ENCODE assay signal across 14 cellular contexts in the genomic region with DNA sequence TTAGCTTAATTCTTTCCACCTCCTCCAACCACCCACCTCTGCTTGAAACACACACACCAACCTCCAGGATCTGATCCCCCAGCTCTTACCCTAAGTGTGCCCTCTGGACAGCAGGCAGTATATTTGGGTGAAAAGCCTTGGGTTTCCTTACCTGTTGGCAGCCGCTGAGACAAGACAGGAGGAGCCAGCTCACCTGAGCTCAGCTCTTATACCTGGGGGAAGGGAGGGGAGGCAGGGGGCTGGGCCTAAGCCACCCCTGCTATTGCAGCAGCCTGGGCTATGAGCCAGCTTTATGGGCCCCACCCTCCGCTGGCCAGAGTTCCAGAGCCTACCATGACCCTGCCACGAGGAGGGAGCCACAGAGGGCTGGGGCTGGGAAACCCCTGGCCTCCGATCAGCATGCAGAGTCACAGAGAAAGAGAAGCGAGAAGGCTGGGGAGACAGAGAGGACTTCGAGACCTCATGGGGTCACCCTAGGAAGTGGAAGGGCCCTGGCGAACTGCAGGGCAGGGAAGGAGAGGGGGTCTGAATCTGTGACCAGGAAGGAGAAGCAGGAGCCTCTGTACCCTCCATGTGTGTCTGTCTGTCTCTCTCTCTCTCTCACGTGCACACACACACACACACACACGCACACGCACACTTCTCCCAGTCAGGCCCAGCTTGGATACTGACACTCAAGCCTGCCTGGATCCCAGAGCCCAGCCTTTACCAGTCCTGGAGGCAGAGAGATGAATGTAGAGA. TPM values are rescaled to one million over a fixed set of nuclear protein-coding genes. Genes with fewer than 3 reads are reported as not detected.
A peak's percentile ranks its signal among the peaks of the same experiment; 100 is the strongest.
DNase-seq lines count a peak whose midpoint lies in the region; ATAC-seq and TF ChIP-seq lines count a peak whose summit lies in the region.
"Had no signal": no experiment of that assay in that cellular context is flagged by ENCODE, and none has a peak within 500 bp of the region (broad histone marks: within the 10 kb centered on the region; RNA-seq: fewer than 3 reads in every experiment).

A gene (minus strand): TSS at position 182 of the 741 bp plus-strand sequence. CDS start 467 bp downstream, outside the sequence.

- no peak within 1 kb of the TSS for H3K4me3 Mint-ChIP-seq in chondrocyte (ENCODE audit: unreplicated experiment)

- H3K4me2 ChIP-seq in SK-N-SH = no peak within 1 kb of the TSS
- H3K4me2 ChIP-seq: A549 had no signal

- H3K27ac ChIP-seq in SK-N-SH (ENCODE audit: low read depth in 2 of 2, low read length in 1 of 2) (no peak within 1 kb of the TSS), right lobe of liver (peak within 1 kb of the TSS; percentile 22 to 60 (median 58)), suprapubic skin (peak within 1 kb of the TSS; percentile 88)

- no peaks in the 10 kb centered on the region for H3K36me3 ChIP-seq in SK-N-SH (replicated peaks in 1 of 2; ENCODE audit: control insufficient read depth in 1 of 2, insufficient read depth in 2 of 2, low read length in 1 of 2)
- no peaks in the 10 kb centered on the region for H3K36me3 ChIP-seq in right lobe of liver
- no peaks in the 10 kb centered on the region for H3K36me3 ChIP-seq in suprapubic skin

- CTCF ChIA-PET in SK-N-SH (lab: Yijun Ruan, JAX) = interaction anchor here (0.6 to 8.0 kb wide), 8 partner anchors 12 to 265 kb away, joined by 3 to 100 read pairs (median 14); a partner anchor contains a TSS

- H4K20me1 ChIP-seq in SK-N-SH (ENCODE audit: insufficient read depth) = no peaks in the 10 kb centered on the region

- H3K4me3 ChIP-seq in SK-N-SH (ENCODE audit: low read depth in 2 of 2, low read length in 1 of 2) (no peak within 1 kb of the TSS), right lobe of liver (no peak within 1 kb of the TSS), suprapubic skin (peak within 1 kb of the TSS; percentile 41)
- H3K4me3 ChIP-seq: A549 had no signal

- H3K27me3 ChIP-seq in SK-N-SH (ENCODE audit: insufficient read depth) = no peaks in the 10 kb centered on the region
- no peaks in the 10 kb centered on the region for H3K27me3 ChIP-seq in right lobe of liver
- no peaks in the 10 kb centered on the region for H3K27me3 ChIP-seq in suprapubic skin

- peak within 1 kb of the TSS; percentile 57 for H3K27ac Mint-ChIP-seq in chondrocyte (ENCODE audit: unreplicated experiment)

- no peak for TF ChIP-seq POLR2A in right lobe of liver (IDR thresholded peaks at IDR 0.05)
- no peak for TF ChIP-seq POLR2A in suprapubic skin (IDR thresholded peaks at IDR 0.05)

- peak within 1 kb of the TSS; percentile 61; the same call in 1 of the 2 replicates for H2AFZ ChIP-seq in SK-N-SH (ENCODE audit: low read depth)

- no peak for TF ChIP-seq CTCF in SK-N-SH (IDR thresholded peaks at IDR 0.05)
- TF ChIP-seq CTCF in chondrocyte (IDR thresholded peaks at IDR 0.05) = no peak
- no peak for TF ChIP-seq CTCF in right lobe of liver (IDR thresholded peaks at IDR 0.05)
- TF ChIP-seq CTCF in suprapubic skin (IDR thresholded peaks at IDR 0.05) = no peak

- no peaks in the 10 kb centered on the region for H3K27me3 Mint-ChIP-seq in chondrocyte (ENCODE audit: low read depth)
- H3K27me3 Mint-ChIP-seq: naive B cell had no signal

- H3K4me1 ChIP-seq in SK-N-SH (ENCODE audit: control insufficient read depth in 1 of 2, insufficient read depth in 2 of 2, low read depth in 1 of 2, low read length in 1 of 2) (peaks cover 0 to 4% of the 10 kb centered on the region in 2 experiments; a peak in 1 of 4 replicates), right lobe of liver (peaks cover 0 to 27% (median 10%) of the 10 kb centered on the region in 4 donors), suprapubic skin (peaks cover 55% of the 10 kb centered on the region)

- H3K9ac ChIP-seq in SK-N-SH = no peak within 1 kb of the TSS

- POLR2A ChIA-PET in SK-N-SH (lab: Yijun Ruan, JAX) = interaction anchor here (0.5 kb wide), 1 partner anchor 18 kb away, joined by 3 read pairs; a partner anchor contains a TSS

- ATAC-seq in SK-N-SH treated with all-trans-retinoic acid at 6 μM for 48 hours (no peak), right lobe of liver (peak; percentile 77 to 81 (median 79)), GM18517 (IDR thresholded peaks at IDR 0.05; ENCODE audit: unreplicated experiment) (no peak), GM19023 (IDR thresholded peaks at IDR 0.05; ENCODE audit: unreplicated experiment) (no peak)
- ATAC-seq: A549 had no signal

- TF ChIP-seq RAD21 in SK-N-SH (IDR thresholded peaks at IDR 0.05; ENCODE audit: low read length) = no peak

- no peaks in the 10 kb centered on the region for H3F3A ChIP-seq in SK-N-SH (replicated peaks; ENCODE audit: insufficient read depth)

- H3K9me3 Mint-ChIP-seq in chondrocyte (ENCODE audit: low read depth) = no peaks in the 10 kb centered on the region

- H3K9me2 ChIP-seq in SK-N-SH = no peaks in the 10 kb centered on the region

- H3K79me2 ChIP-seq in SK-N-SH (ENCODE audit: insufficient read depth) = peaks cover 15% of the 10 kb centered on the region; the same call in 1 of the 2 replicates

- no peak for TF ChIP-seq EP300 in SK-N-SH (IDR thresholded peaks at IDR 0.05; ENCODE audit: borderline replicate concordance in 1 of 2, low read depth in 1 of 2, low read length in 1 of 2)
- no peak for TF ChIP-seq EP300 in suprapubic skin (IDR thresholded peaks at IDR 0.05)

- H3K36me3 Mint-ChIP-seq in chondrocyte (ENCODE audit: low read depth) = peaks cover 10% of the 10 kb centered on the region
- H3K36me3 Mint-ChIP-seq: naive B cell had no signal

- WGBS in SK-N-SH (ENCODE audit: low lambda C conversion rate) = 93% methylated on average over 10 of the region's 10 CpGs
- 8% methylated on average over 2 of the region's 10 CpGs for WGBS in right lobe of liver (ENCODE audit: insufficient coverage, low coverage, low lambda C conversion rate, missing lambda C conversion rate)
- 37% methylated on average over 10 of the region's 10 CpGs for WGBS in suprapubic skin

- peaks cover 21% of the 10 kb centered on the region for H3K4me1 Mint-ChIP-seq in chondrocyte (ENCODE audit: low read depth)

- no peak for DNase-seq in SK-N-SH
- no peak for DNase-seq in chondrocyte (ENCODE audit: low spot score)
- peak; percentile 88 to 91 (median 90) for DNase-seq in right lobe of liver
- DNase-seq in suprapubic skin (ENCODE audit: low spot score in 2 of 2) = peak in 1 of 2 donors; percentile 86
- DNase-seq in NCI-H2227 (lab: John Stamatoyannopoulos, UW; ENCODE audit: unreplicated experiment) = no peak
- DNase-seq: activated effector memory CD4-positive, alpha-beta T cell treated with Interleukin-2 at 50 U/mL for 16 hours; naive B cell; NCI-H1694 had no signal

- intact Hi-C loops in right lobe of liver (cut with DNase I) = no loop called here

- no peaks in the 10 kb centered on the region for H3K9me3 ChIP-seq in SK-N-SH
- H3K9me3 ChIP-seq in right lobe of liver = no peaks in the 10 kb centered on the region
- H3K9me3 ChIP-seq in suprapubic skin = no peaks in the 10 kb centered on the region
- H3K9me3 ChIP-seq: A549 had no signal

TF ChIP-seq in SK-N-SH, 30 proteins besides CTCF, POLR2A, EP300 and RAD21:
- no peak for TF ChIP-seq CHD2 (IDR thresholded peaks at IDR 0.05; ENCODE audit: low read length, partially characterized antibody)
- no peak for TF ChIP-seq JUND (IDR thresholded peaks at IDR 0.05)
- TF ChIP-seq RXRA (IDR thresholded peaks at IDR 0.05; ENCODE audit: borderline replicate concordance, low read depth) = no peak
- no peak for TF ChIP-seq MXI1 (IDR thresholded peaks at IDR 0.05; ENCODE audit: low read depth, low read length)

TF ChIP-seq in SK-N-SH treated with all-trans-retinoic acid at 6 μM for 48 hours, 23 proteins besides CTCF, POLR2A, EP300 and RAD21:
- no peak for TF ChIP-seq ZC3H10 (CRISPR knock-in tag; IDR thresholded peaks at IDR 0.05)
- TF ChIP-seq CSDC2 (CRISPR knock-in tag; IDR thresholded peaks at IDR 0.05) = no peak
- no peak for TF ChIP-seq TOX (CRISPR knock-in tag; IDR thresholded peaks at IDR 0.05; ENCODE audit: borderline replicate concordance)

RNA-seq across cellular contexts. Expression of the gene that starts here (rescaled TPM):
- 0.15 TPM in 1 of 2 replicates, not detected in the other for polyA plus RNA-seq in SK-N-SH (2012; rRNA removed)
- 0.07 TPM in 1 of 2 replicates, not detected in the other for polyA plus RNA-seq in SK-N-SH (2012; cell fraction: cytosol; rRNA removed)
- 0.39 TPM in 1 of 2 replicates, not detected in the other for polyA plus RNA-seq in SK-N-SH (2012; cell fraction: nucleus; rRNA removed)
- total RNA-seq in chondrocyte (not detected in 3 replicates), right lobe of liver (10 to 100 TPM in 2 of 6 experiments, 1 to 10 TPM in 4; 1.8 to 14.0 (median 5.2) TPM), suprapubic skin (100 to 1,000 TPM; 252 to 555 (median 445) TPM)
- total RNA-seq: endothelial cell of umbilical vein; T-helper 1 cell treated with Interleukin-12 subunit alpha and Interleukin-12 subunit beta and Interleukin-4 antibody, amounts not matched to agents 30 ng/mL and 1 ng/mL, for 36 hours had no signal

Comparison
In these comparisons a context has a peak if more than half of its experiments do, and no peak if none do; other contexts are left out.
1. RNA of the gene that starts here (total RNA-seq): 252 to 555 TPM in suprapubic skin; 1.8 to 14.0 TPM in right lobe of liver and not detected in chondrocyte; every median in the first group is over 10 times any median in the second.
2. DNase-seq: peak in right lobe of liver (3 of 3); none in SK-N-SH (single experiment), chondrocyte (single experiment) and NCI-H2227 (single experiment).
3. H3K27ac ChIP-seq: peak in right lobe of liver (3 of 3) and suprapubic skin (single experiment); none in SK-N-SH (0 of 2).
4. ATAC-seq: peak in right lobe of liver (4 of 4); none in SK-N-SH treated with all-trans-retinoic acid at 6 μM for 48 hours (single experiment), GM18517 (single experiment) and GM19023 (single experiment).